In the genomic region with DNA sequence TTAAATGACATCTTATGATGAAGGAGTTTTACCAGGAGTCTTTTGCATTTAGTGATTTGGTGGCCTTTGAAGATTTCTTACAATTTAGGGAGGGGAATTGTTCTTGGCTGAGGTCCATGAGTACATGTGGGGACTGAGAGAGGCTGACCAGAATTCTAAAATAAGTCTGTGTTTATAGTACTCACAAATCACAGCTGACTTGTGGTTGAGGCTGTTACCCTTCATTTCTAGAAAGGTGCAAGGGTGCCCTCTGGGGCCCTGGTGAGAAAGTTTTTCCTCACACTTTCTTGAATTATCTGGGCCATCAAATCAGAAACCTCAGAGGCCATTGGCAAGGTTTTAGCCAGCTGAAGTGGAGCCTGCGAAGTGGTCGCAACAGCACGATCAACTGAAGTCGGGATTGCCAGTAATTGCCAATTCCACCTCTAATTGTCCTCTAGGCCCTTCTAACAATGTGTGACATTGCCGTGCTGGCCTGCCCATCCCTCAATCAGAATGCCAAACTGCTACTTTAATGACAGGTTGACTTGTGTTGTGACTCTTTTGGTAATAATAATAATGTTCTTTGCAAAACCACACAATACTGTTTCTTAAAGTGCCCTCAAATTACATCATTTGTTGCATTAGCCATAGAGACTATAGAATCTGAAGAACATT, we compare ENCODE assay signal across 8 cellular contexts.
A peak's percentile ranks its signal among the peaks of the same experiment; 100 is the strongest.
DNase-seq lines count a peak whose midpoint lies in the region; TF ChIP-seq lines count a peak whose summit lies in the region.

No MANE protein-coding gene starts in this region.

- peak; percentile 86 for TF ChIP-seq CTCF in HFFc6 (IDR thresholded peaks at IDR 0.05)

- peaks cover 25% of the 10 kb centered on the region for H3K4me1 Mint-ChIP-seq in HFFc6 (ENCODE audit: low read depth)

- H3K9me3 Mint-ChIP-seq in HFFc6 = no peaks in the 10 kb centered on the region

- peak; percentile 13 to 16 for DNase-seq in NCI-H2081 (lab: John Stamatoyannopoulos, UW)
- DNase-seq in NCI-H2081 treated with DMSO at 0.1 percent for 48 hours (lab: John Stamatoyannopoulos, UW) = no peak
- DNase-seq in HFFc6 = peak; percentile 72
- DNase-seq in NCI-H524 treated with DMSO at 0.1 percent for 48 hours (lab: John Stamatoyannopoulos, UW) = peak; percentile 14
- peak; percentile 59 to 73 for DNase-seq in dermis microvascular lymphatic vessel endothelial cell (ENCODE audit: low read depth in 2 of 2)
- peak; percentile 78 to 82 for DNase-seq in lung microvascular endothelial cell (ENCODE audit: low read depth in 2 of 2)
- DNase-seq in stimulated activated CD4-positive, alpha-beta T cell treated with anti-CD3 and anti-CD28 coated beads, Interleukin-2, amount 100 ng/mL, for 24 hours = no peak
- no peak for DNase-seq in activated CD4-positive, alpha-beta T cell treated with anti-CD3 and anti-CD28 coated beads for 4 hours

- no peaks in the 10 kb centered on the region for H3K36me3 Mint-ChIP-seq in HFFc6 (ENCODE audit: low read depth)

- no peak overlapping the region for H3K27ac Mint-ChIP-seq in HFFc6

- H3K27me3 Mint-ChIP-seq in HFFc6 (ENCODE audit: insufficient read depth) = no peaks in the 10 kb centered on the region

- no peak overlapping the region for H3K4me3 Mint-ChIP-seq in HFFc6

Comparison
In these comparisons a context has a peak if more than half of its experiments do, and no peak if none do; other contexts are left out.
1. DNase-seq: peak in NCI-H2081 (2 of 2), HFFc6 (single experiment), NCI-H524 treated with DMSO at 0.1 percent for 48 hours (single experiment), dermis microvascular lymphatic vessel endothelial cell (2 of 2) and lung microvascular endothelial cell (2 of 2); none in NCI-H2081 treated with DMSO at 0.1 percent for 48 hours (single experiment), stimulated activated CD4-positive, alpha-beta T cell treated with anti-CD3 and anti-CD28 coated beads, Interleukin-2, amount 100 ng/mL, for 24 hours (0 of 2) and activated CD4-positive, alpha-beta T cell treated with anti-CD3 and anti-CD28 coated beads for 4 hours (0 of 2).